Comparison of ENCODE assay signal across 1 cellular context in genomic region chr10:104324931-104325330, GRCh38.
TF ChIP-seq lines count a peak whose summit lies in the region.

No MANE protein-coding gene starts in this region.

TF ChIP-seq in GM23338, 12 proteins besides CTCF, POLR2A, EP300 and RAD21 (continued from another document):
- TF ChIP-seq ZNF462 (CRISPR knock-in tag; IDR thresholded peaks at IDR 0.05): no peak
- no peak for TF ChIP-seq ZNF331 (CRISPR knock-in tag; IDR thresholded peaks at IDR 0.05; ENCODE audit: low read depth)
- TF ChIP-seq REST (IDR thresholded peaks at IDR 0.05; ENCODE audit: unreplicated experiment): no peak
- no peak for TF ChIP-seq EZH2phosphoT487 (IDR thresholded peaks at IDR 0.05; ENCODE audit: unreplicated experiment)
- no peak for TF ChIP-seq NANOG (IDR thresholded peaks at IDR 0.05; ENCODE audit: borderline replicate concordance)
